In genomic region chr7:77520261-77520660, GRCh38 we compare ENCODE assay signal across 11 cellular contexts.
"Had no signal": no experiment of that assay in that cellular context is flagged by ENCODE, and none has a peak within 500 bp of the region (broad histone marks: within the 10 kb centered on the region; RNA-seq: fewer than 3 reads in every experiment).

No MANE protein-coding gene starts in this region.

- H3K9me3 ChIP-seq: HAP-1 had no signal

- H3K4me3 ChIP-seq: GM23248, GM23338, HAP-1 had no signal

- DNase-seq: GM23248, GOT3, H7, H9, HCEC 1CT, HFFc6 had no signal

- H3K4me1 ChIP-seq: HAP-1 had no signal

- H3K27ac ChIP-seq: GM23248 had no signal

- H3K36me3 ChIP-seq: HAP-1 had no signal

- ATAC-seq: GM23338, HCT116 had no signal

- H2AFZ ChIP-seq: GM23248, GM23338 had no signal

- FAIRE-seq: H1, H54 had no signal

- H3K4me2 ChIP-seq: GM23338 had no signal

- H3K9ac ChIP-seq: GM23248 had no signal
